13 cellular contexts compared by ENCODE assay signal in the genomic region with DNA sequence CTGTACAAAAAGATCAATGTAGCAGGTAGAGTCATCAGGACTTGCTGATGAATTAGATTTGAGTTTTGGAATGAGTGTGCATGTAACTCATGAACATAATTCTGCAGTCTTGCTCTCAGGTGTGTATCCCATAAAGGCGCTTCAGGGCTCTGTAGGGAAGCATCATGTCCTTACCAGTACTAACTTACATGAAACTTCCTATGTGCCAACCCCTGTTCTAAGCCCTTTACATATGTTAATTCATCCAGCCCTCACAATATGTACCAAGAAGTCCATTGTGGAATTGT. TPM values are rescaled to one million over a fixed set of nuclear protein-coding genes. Genes with fewer than 3 reads are reported as not detected.
DNase-seq lines count a peak whose midpoint lies in the region; ATAC-seq and TF ChIP-seq lines count a peak whose summit lies in the region.
"Had no signal": no experiment of that assay in that cellular context is flagged by ENCODE, and none has a peak within 500 bp of the region (broad histone marks: within the 10 kb centered on the region; RNA-seq: fewer than 3 reads in every experiment).

No MANE protein-coding gene starts in this region.

- peaks cover 0 to under 1% of the 10 kb centered on the region in 2 donors for H3K36me3 Mint-ChIP-seq in naive B cell
- H3K36me3 Mint-ChIP-seq: CD8-positive, alpha-beta T cell had no signal

- peak overlapping the region in 4 of 6 donors; percentile 2 to 93 (median 55) for H3K27ac Mint-ChIP-seq in naive B cell

- H3K4me1 Mint-ChIP-seq in naive B cell: peaks cover 44 to 67% (median 66%) of the 10 kb centered on the region in 3 donors

- no peak for DNase-seq in naive B cell
- no peak for DNase-seq in effector CD8-positive, alpha-beta T cell (lab: John Stamatoyannopoulos, UW)
- DNase-seq in NCI-H226: no peak
- DNase-seq in HEK293T (ENCODE audit: extremely low spot score): no peak
- DNase-seq: adrenal gland; CD8-positive, alpha-beta T cell; dermis blood vessel endothelial cell; mammary epithelial cell; NCI-H1417 treated with DMSO at 0.1 percent for 48 hours; NCI-H774 had no signal

- peaks cover 0 to 2% (median 0%) of the 10 kb centered on the region in 7 donors for H3K9me3 Mint-ChIP-seq in naive B cell
- H3K9me3 Mint-ChIP-seq: CD8-positive, alpha-beta T cell had no signal

- H3K4me3 Mint-ChIP-seq in naive B cell: peak overlapping the region; percentile 34 to 83 (median 68)
- H3K4me3 Mint-ChIP-seq: CD8-positive, alpha-beta T cell had no signal

- CTCF ChIA-PET in HEK293T (lab: Yijun Ruan, JAX): no interaction called here

- POLR2A ChIA-PET in HEK293T (lab: Yijun Ruan, JAX): no interaction called here

- no peaks in the 10 kb centered on the region for H3K27me3 Mint-ChIP-seq in naive B cell

- ATAC-seq in GM19023 (IDR thresholded peaks at IDR 0.05; ENCODE audit: unreplicated experiment) (peak; percentile 52), GM21526 (IDR thresholded peaks at IDR 0.05; ENCODE audit: low FRiP score, unreplicated experiment) (peak; percentile 32), HG03139 (IDR thresholded peaks at IDR 0.05; ENCODE audit: unreplicated experiment) (peak; percentile 27), naive B cell (ENCODE audit: low read depth in 2 of 2) (peak in 1 of 2 donors; percentile 4)
- ATAC-seq: CD8-positive, alpha-beta T cell had no signal

TF ChIP-seq in HEK293T, 16 proteins besides CTCF, POLR2A, EP300 and RAD21:
- no peak for TF ChIP-seq L3MBTL2 (conservative IDR thresholded peaks at IDR 0.05)
- TF ChIP-seq FOXM1 (IDR thresholded peaks at IDR 0.05; ENCODE audit: borderline replicate concordance): no peak

RNA-seq across cellular contexts. Expression of gene FCRLB, which starts 2.1 kb away (rescaled TPM):
- polyA plus RNA-seq in naive B cell (ENCODE audit: low read depth in 6 of 6): 1 to 10 TPM; 3.9 to 7.3 (median 5.3) TPM

RNA-seq across cellular contexts. Expression of gene FCRLA, which starts 12.2 kb away (rescaled TPM):
- 1,000 to 10,000 TPM in 1 of 6 donors, 100 to 1,000 TPM in 5; 625 to 1,343 (median 750) TPM for polyA plus RNA-seq in naive B cell (ENCODE audit: low read depth in 6 of 6)

RNA-seq across cellular contexts. Expression of gene DUSP12, which starts 30.3 kb away (rescaled TPM):
- 100 to 1,000 TPM in 1 of 6 donors, 10 to 100 TPM in 5; 58.2 to 109 (median 66.5) TPM for polyA plus RNA-seq in naive B cell (ENCODE audit: low read depth in 6 of 6)

RNA-seq across cellular contexts. Expression of gene ATF6, which starts 46.9 kb away (rescaled TPM):
- polyA plus RNA-seq in naive B cell (ENCODE audit: low read depth in 6 of 6): 10 to 100 TPM; 12.0 to 15.3 (median 14.3) TPM

RNA-seq across cellular contexts. Expression of gene FCGR2B, which starts 56.3 kb away (rescaled TPM):
- 100 to 1,000 TPM; 232 to 404 (median 304) TPM for polyA plus RNA-seq in naive B cell (ENCODE audit: low read depth in 6 of 6)
- polyA plus RNA-seq: mammary epithelial cell had no signal
